Comparison of ENCODE assay signal across 1 cellular context in genomic region chr10:29806350-29806788, GRCh38.
TF ChIP-seq lines count a peak whose summit lies in the region.

No MANE protein-coding gene starts in this region.

TF ChIP-seq in IMR-90, 13 proteins besides CTCF, POLR2A, EP300 and RAD21 (continued from another document):
- no peak for TF ChIP-seq CHD1 (IDR thresholded peaks at IDR 0.05; ENCODE audit: low read depth, low read length)
- TF ChIP-seq USF2 (IDR thresholded peaks at IDR 0.05; ENCODE audit: low read depth, low read length): peak; percentile 25; the same call in 1 of the 2 replicates
- no peak for TF ChIP-seq ELK1 (IDR thresholded peaks at IDR 0.05; ENCODE audit: borderline replicate concordance, low read depth, low read length)
